Comparison of ENCODE assay signal across 1 cellular context in genomic region chr20:20821496-20822260, GRCh38.
TF ChIP-seq lines count a peak whose summit lies in the region.

No MANE protein-coding gene starts in this region.

TF ChIP-seq in GM23338, 12 proteins besides CTCF, POLR2A, EP300 and RAD21 (continued from another document):
- TF ChIP-seq REST (IDR thresholded peaks at IDR 0.05; ENCODE audit: unreplicated experiment) (no peak), JUNB (IDR thresholded peaks at IDR 0.05; ENCODE audit: unreplicated experiment) (no peak), STAT1 (IDR thresholded peaks at IDR 0.05; ENCODE audit: unreplicated experiment) (no peak), ZNF462 (CRISPR knock-in tag; IDR thresholded peaks at IDR 0.05) (no peak), EZH2phosphoT487 (IDR thresholded peaks at IDR 0.05; ENCODE audit: unreplicated experiment) (no peak), ZNF331 (CRISPR knock-in tag; IDR thresholded peaks at IDR 0.05; ENCODE audit: low read depth) (no peak), NANOG (IDR thresholded peaks at IDR 0.05; ENCODE audit: borderline replicate concordance) (no peak)
